ENCODE assay signal across 1 cellular context in genomic region chr17:58337600-58338453, GRCh38.
TF ChIP-seq lines count a peak whose summit lies in the region.

No MANE protein-coding gene starts in this region.

TF ChIP-seq in GM12878, 131 proteins besides CTCF, POLR2A, EP300 and RAD21 (continued from another document and continues in another):
- TF ChIP-seq HSF1 (IDR thresholded peaks at IDR 0.05; ENCODE audit: low read depth, low read length) = peak; percentile 74; the same call in 1 of the 2 replicates
- TF ChIP-seq RELA (IDR thresholded peaks at IDR 0.05; ENCODE audit: borderline replicate concordance, partially characterized antibody) = peak; percentile 76
- no peak for TF ChIP-seq ATF2 (IDR thresholded peaks at IDR 0.05; ENCODE audit: low read length)
- TF ChIP-seq PAX8 (IDR thresholded peaks at IDR 0.05) = no peak
- peak; percentile 88 for TF ChIP-seq ATF7 (IDR thresholded peaks at IDR 0.05; ENCODE audit: low read depth)
- no peak for TF ChIP-seq SREBF2 (IDR thresholded peaks at IDR 0.05; ENCODE audit: low read length)
- peak; percentile 92 for TF ChIP-seq MEF2A (IDR thresholded peaks at IDR 0.05; ENCODE audit: insufficient read depth, low read depth, low read length)
- TF ChIP-seq, protein P1, sequence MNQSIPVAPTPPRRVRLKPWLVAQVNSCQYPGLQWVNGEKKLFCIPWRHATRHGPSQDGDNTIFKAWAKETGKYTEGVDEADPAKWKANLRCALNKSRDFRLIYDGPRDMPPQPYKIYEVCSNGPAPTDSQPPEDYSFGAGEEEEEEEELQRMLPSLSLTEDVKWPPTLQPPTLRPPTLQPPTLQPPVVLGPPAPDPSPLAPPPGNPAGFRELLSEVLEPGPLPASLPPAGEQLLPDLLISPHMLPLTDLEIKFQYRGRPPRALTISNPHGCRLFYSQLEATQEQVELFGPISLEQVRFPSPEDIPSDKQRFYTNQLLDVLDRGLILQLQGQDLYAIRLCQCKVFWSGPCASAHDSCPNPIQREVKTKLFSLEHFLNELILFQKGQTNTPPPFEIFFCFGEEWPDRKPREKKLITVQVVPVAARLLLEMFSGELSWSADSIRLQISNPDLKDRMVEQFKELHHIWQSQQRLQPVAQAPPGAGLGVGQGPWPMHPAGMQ (IDR thresholded peaks at IDR 0.05; ENCODE audit: borderline replicate concordance) = no peak
- TF ChIP-seq RBBP5 (conservative IDR thresholded peaks at IDR 0.05) = 0 out of 2 replicates have a peak, but pooled peaks have one; percentile 22
- peak; percentile 91 for TF ChIP-seq NR2F1 (conservative IDR thresholded peaks at IDR 0.05)
- peak; percentile 64 for TF ChIP-seq POLR2AphosphoS2 (IDR thresholded peaks at IDR 0.05; ENCODE audit: low read depth, low read length)
- TF ChIP-seq KAT2A (conservative IDR thresholded peaks at IDR 0.05; ENCODE audit: control insufficient read depth, low read depth, low read length) = no peak
- peak; percentile 76 for TF ChIP-seq BACH1 (IDR thresholded peaks at IDR 0.05; ENCODE audit: borderline replicate concordance)
- TF ChIP-seq, protein P2, sequence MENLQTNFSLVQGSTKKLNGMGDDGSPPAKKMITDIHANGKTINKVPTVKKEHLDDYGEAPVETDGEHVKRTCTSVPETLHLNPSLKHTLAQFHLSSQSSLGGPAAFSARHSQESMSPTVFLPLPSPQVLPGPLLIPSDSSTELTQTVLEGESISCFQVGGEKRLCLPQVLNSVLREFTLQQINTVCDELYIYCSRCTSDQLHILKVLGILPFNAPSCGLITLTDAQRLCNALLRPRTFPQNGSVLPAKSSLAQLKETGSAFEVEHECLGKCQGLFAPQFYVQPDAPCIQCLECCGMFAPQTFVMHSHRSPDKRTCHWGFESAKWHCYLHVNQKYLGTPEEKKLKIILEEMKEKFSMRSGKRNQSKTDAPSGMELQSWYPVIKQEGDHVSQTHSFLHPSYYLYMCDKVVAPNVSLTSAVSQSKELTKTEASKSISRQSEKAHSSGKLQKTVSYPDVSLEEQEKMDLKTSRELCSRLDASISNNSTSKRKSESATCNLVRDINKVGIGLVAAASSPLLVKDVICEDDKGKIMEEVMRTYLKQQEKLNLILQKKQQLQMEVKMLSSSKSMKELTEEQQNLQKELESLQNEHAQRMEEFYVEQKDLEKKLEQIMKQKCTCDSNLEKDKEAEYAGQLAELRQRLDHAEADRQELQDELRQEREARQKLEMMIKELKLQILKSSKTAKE (IDR thresholded peaks at IDR 0.05; ENCODE audit: low read depth, poor library complexity, severe bottlenecking) = peak; percentile 91
- TF ChIP-seq ZNF274 (IDR thresholded peaks at IDR 0.05; ENCODE audit: insufficient read depth, insufficient read length) = no peak
- peak; percentile 90 for TF ChIP-seq NBN (IDR thresholded peaks at IDR 0.05)
- no peak for TF ChIP-seq HDAC6 (IDR thresholded peaks at IDR 0.05; ENCODE audit: unreplicated experiment)
- TF ChIP-seq RFX5 (IDR thresholded peaks at IDR 0.05; ENCODE audit: low read depth, low read length) = peak; percentile 24; the same call in 1 of the 2 replicates
- 0 out of 2 replicates have a peak, but pooled peaks have one; percentile 26 for TF ChIP-seq HCFC1 (IDR thresholded peaks at IDR 0.05; ENCODE audit: low read length)
- peak; percentile 93 for TF ChIP-seq POLR2AphosphoS5 (IDR thresholded peaks at IDR 0.05; ENCODE audit: low read length)
- TF ChIP-seq RAD51 (IDR thresholded peaks at IDR 0.05) = no peak
- peak; percentile 85 for TF ChIP-seq SP1 (IDR thresholded peaks at IDR 0.05; ENCODE audit: low read depth, low read length)
- TF ChIP-seq ZNF207 (IDR thresholded peaks at IDR 0.05; ENCODE audit: borderline replicate concordance) = peak; percentile 66; the same call in 1 of the 2 replicates
- no peak for TF ChIP-seq HDGF (IDR thresholded peaks at IDR 0.05)
- TF ChIP-seq SPI1 (IDR thresholded peaks at IDR 0.05; ENCODE audit: borderline replicate concordance, insufficient read depth, low read depth, low read length) = peak; percentile 91
- peak; percentile 61 for TF ChIP-seq YY1 (IDR thresholded peaks at IDR 0.05; ENCODE audit: low read depth, low read length)
- TF ChIP-seq IRF4 (IDR thresholded peaks at IDR 0.05; ENCODE audit: low read depth, low read length) = peak; percentile 44; the same call in 1 of the 2 replicates
- peak; percentile 95 for TF ChIP-seq CREM (IDR thresholded peaks at IDR 0.05; ENCODE audit: low read depth)
- no peak for TF ChIP-seq LARP7 (IDR thresholded peaks at IDR 0.05)
- peak; percentile 95 for TF ChIP-seq TCF7 (IDR thresholded peaks at IDR 0.05; ENCODE audit: borderline replicate concordance)
- TF ChIP-seq MLLT1 (IDR thresholded peaks at IDR 0.05) = peak; percentile 89
- TF ChIP-seq WRNIP1 (IDR thresholded peaks at IDR 0.05; ENCODE audit: borderline replicate concordance, low read depth, low read length) = no peak
- TF ChIP-seq DPF2 (IDR thresholded peaks at IDR 0.05) = peak; percentile 94
- no peak for TF ChIP-seq USF1 (IDR thresholded peaks at IDR 0.05; ENCODE audit: borderline replicate concordance, extremely low read length, insufficient read depth, low read depth, low read length)
- peak; percentile 51; the same call in 1 of the 2 replicates for TF ChIP-seq ZBTB40 (IDR thresholded peaks at IDR 0.05; ENCODE audit: borderline replicate concordance)
- TF ChIP-seq ZBTB11 (CRISPR knock-in tag; IDR thresholded peaks at IDR 0.05) = no peak
- TF ChIP-seq KDM1A (IDR thresholded peaks at IDR 0.05; ENCODE audit: borderline replicate concordance) = no peak
- no peak for TF ChIP-seq ZZZ3 (IDR thresholded peaks at IDR 0.05; ENCODE audit: control insufficient read depth, insufficient read length, low read depth)
- no peak for TF ChIP-seq NR2C2 (IDR thresholded peaks at IDR 0.05; ENCODE audit: borderline replicate concordance, control insufficient read depth, insufficient read length, low read depth)
- peak; percentile 92 for TF ChIP-seq TAF1 (IDR thresholded peaks at IDR 0.05; ENCODE audit: borderline replicate concordance, low read depth, low read length)
- TF ChIP-seq ZNF217 (IDR thresholded peaks at IDR 0.05) = no peak
- no peak for TF ChIP-seq NFIC (IDR thresholded peaks at IDR 0.05; ENCODE audit: low read depth, low read length)
- TF ChIP-seq BMI1 (IDR thresholded peaks at IDR 0.05; ENCODE audit: borderline replicate concordance) = peak; percentile 61
- TF ChIP-seq RCOR1 (conservative IDR thresholded peaks at IDR 0.05; ENCODE audit: low read depth, low read length) = no peak
- peak; percentile 54; the same call in 1 of the 2 replicates for TF ChIP-seq SREBF1 (IDR thresholded peaks at IDR 0.05; ENCODE audit: low read length)
- TF ChIP-seq CHD2 (IDR thresholded peaks at IDR 0.05; ENCODE audit: borderline replicate concordance, low read depth, low read length) = peak; percentile 92
- no peak for TF ChIP-seq FOS (IDR thresholded peaks at IDR 0.05; ENCODE audit: borderline replicate concordance, extremely low read depth, insufficient read length)
- 0 out of 2 replicates have a peak, but pooled peaks have one; percentile 5 for TF ChIP-seq NRF1 (conservative IDR thresholded peaks at IDR 0.05; ENCODE audit: low read depth, low read length)
- TF ChIP-seq EED (IDR thresholded peaks at IDR 0.05; ENCODE audit: low read depth) = peak; percentile 65
- no peak; the same call in 1 of the 2 replicates for TF ChIP-seq SMC3 (IDR thresholded peaks at IDR 0.05; ENCODE audit: borderline replicate concordance, low read length)
- TF ChIP-seq PAX5 (IDR thresholded peaks at IDR 0.05; ENCODE audit: borderline replicate concordance, low read depth, low read length) = peak; percentile 91
- 0 out of 2 replicates have a peak, but pooled peaks have one; percentile 2 for TF ChIP-seq ZSCAN29 (IDR thresholded peaks at IDR 0.05)
- TF ChIP-seq CBFB (IDR thresholded peaks at IDR 0.05; ENCODE audit: low read depth) = peak; percentile 86
- 0 out of 2 replicates have a peak, but pooled peaks have one; percentile 50 for TF ChIP-seq ASH2L (IDR thresholded peaks at IDR 0.05; ENCODE audit: borderline replicate concordance, low read depth)
